In the genomic region with DNA sequence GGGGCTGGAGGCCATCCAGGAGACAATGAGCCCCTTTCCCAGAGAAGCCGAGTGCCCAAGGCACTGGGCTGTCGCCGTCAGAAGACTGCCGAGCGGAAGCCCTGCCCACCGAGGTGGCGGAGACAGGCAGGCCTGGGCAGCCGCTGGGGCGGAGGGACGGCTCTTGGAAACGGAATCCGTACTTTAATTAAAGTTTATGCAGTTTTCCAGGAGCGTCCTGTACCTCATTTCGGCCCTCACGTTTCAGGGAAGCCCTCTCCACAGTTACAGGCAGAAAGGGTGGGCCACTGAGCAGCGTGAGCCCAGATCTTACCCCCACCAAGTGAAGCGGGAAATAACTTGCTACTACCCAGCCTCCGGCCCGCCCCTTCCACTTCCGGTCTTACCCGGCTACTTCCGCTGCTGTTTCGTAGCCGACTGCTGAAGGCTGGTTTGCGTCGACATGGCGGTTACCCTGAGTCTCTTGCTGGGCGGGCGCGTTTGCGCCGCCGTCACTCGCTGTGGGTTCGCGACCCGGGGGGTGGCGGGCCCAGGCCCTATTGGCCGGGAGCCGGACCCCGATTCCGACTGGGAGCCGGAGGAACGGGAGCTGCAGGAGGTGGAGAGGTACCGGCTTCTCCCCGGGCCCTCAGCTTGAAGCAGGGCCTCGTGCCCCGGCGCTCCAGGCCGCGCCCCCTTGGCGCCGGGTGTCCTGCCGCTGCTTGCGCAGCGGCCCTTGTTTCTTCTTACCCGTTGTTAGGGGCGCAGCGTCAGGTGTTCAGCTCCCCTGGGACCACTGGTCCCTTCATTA, we compare ENCODE assay signal across 8 cellular contexts. TPM values are rescaled to one million over a fixed set of nuclear protein-coding genes. Genes with fewer than 3 reads are reported as not detected.
DNase-seq lines count a peak whose midpoint lies in the region; ATAC-seq and TF ChIP-seq lines count a peak whose summit lies in the region.

A gene with protein sequence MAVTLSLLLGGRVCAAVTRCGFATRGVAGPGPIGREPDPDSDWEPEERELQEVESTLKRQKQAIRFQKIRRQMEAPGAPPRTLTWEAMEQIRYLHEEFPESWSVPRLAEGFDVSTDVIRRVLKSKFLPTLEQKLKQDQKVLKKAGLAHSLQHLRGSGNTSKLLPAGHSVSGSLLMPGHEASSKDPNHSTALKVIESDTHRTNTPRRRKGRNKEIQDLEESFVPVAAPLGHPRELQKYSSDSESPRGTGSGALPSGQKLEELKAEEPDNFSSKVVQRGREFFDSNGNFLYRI (plus strand): TSS at position 402 of the 790 bp plus-strand sequence. CDS start 41 bp downstream, at position 443.

- H3K27me3 ChIP-seq in osteoblast (ENCODE audit: insufficient read depth, low read length) (no peaks in the 10 kb centered on the region), testis (no peaks in the 10 kb centered on the region)

- peak; percentile 83 for DNase-seq in GM12864 (ENCODE audit: low read depth)
- peak; percentile 78 for DNase-seq in NCI-H1105 treated with DMSO at 0.1 percent for 48 hours (lab: John Stamatoyannopoulos, UW)
- DNase-seq in SKM-1 treated with dmso at 0.1 percent for 144 hours (lab: John Stamatoyannopoulos, UW; ENCODE audit: unreplicated experiment): peak; percentile 90
- DNase-seq in glutamatergic neuron: peak; percentile 89
- peak; percentile 96 for DNase-seq in osteoblast (ENCODE audit: insufficient read length, low spot score, missing footprints)
- DNase-seq in testis: peak; percentile 97

- H3K4me1 ChIP-seq in osteoblast (ENCODE audit: insufficient read depth, low read length) (peaks cover 33% of the 10 kb centered on the region), testis (peaks cover 35% of the 10 kb centered on the region)

- peak; percentile 93 for ATAC-seq in HG02678 (IDR thresholded peaks at IDR 0.05; ENCODE audit: unreplicated experiment)

- peaks cover 21% of the 10 kb centered on the region for H4K20me1 ChIP-seq in osteoblast (ENCODE audit: insufficient read depth, low read length)

- H3K4me3 ChIP-seq in GM12864 (ENCODE audit: low read depth, low read length) (peak within 1 kb of the TSS; percentile 95), osteoblast (ENCODE audit: insufficient read depth, low read length) (peak within 1 kb of the TSS; percentile 95), testis (peak within 1 kb of the TSS; percentile 78 to 81)

- peak within 1 kb of the TSS; percentile 97 for H3K4me3 Mint-ChIP-seq in activated naive CD8-positive, alpha-beta T cell
- peak within 1 kb of the TSS; percentile 99 for H3K4me3 Mint-ChIP-seq in glutamatergic neuron (ENCODE audit: unreplicated experiment)

- H3K9me3 Mint-ChIP-seq in activated naive CD8-positive, alpha-beta T cell (ENCODE audit: low read depth): no peaks in the 10 kb centered on the region
- peaks cover 5% of the 10 kb centered on the region for H3K9me3 Mint-ChIP-seq in glutamatergic neuron (ENCODE audit: unreplicated experiment)

- H3K27me3 Mint-ChIP-seq in activated naive CD8-positive, alpha-beta T cell: no peaks in the 10 kb centered on the region
- H3K27me3 Mint-ChIP-seq in glutamatergic neuron (ENCODE audit: unreplicated experiment): peaks cover 5% of the 10 kb centered on the region

- no peak for TF ChIP-seq CTCF in GM12864 (IDR thresholded peaks at IDR 0.05; ENCODE audit: low read depth, low read length, missing control alignments)
- TF ChIP-seq CTCF in glutamatergic neuron (IDR thresholded peaks at IDR 0.05; ENCODE audit: partially characterized antibody, unreplicated experiment): no peak
- no peak for TF ChIP-seq CTCF in osteoblast (IDR thresholded peaks at IDR 0.05; ENCODE audit: extremely low read depth, low read depth, low read length)
- no peak for TF ChIP-seq CTCF in testis (IDR thresholded peaks at IDR 0.05)

- H3K9me3 ChIP-seq in osteoblast (ENCODE audit: low read depth, low read length) (no peaks in the 10 kb centered on the region), testis (no peaks in the 10 kb centered on the region)

- TF ChIP-seq POLR2A in testis (IDR thresholded peaks at IDR 0.05): peak; percentile 79

- peak within 1 kb of the TSS; percentile 96 for H3K4me2 ChIP-seq in osteoblast (ENCODE audit: insufficient read depth, low read length)

- H2AFZ ChIP-seq in osteoblast (ENCODE audit: low read length): peak within 1 kb of the TSS; percentile 98

- H3K36me3 Mint-ChIP-seq in activated naive CD8-positive, alpha-beta T cell: peaks cover 4% of the 10 kb centered on the region
- no peaks in the 10 kb centered on the region for H3K36me3 Mint-ChIP-seq in glutamatergic neuron (ENCODE audit: unreplicated experiment)

- H3K27ac ChIP-seq in osteoblast (ENCODE audit: low read depth, low read length) (peak within 1 kb of the TSS; percentile 93), testis (peak within 1 kb of the TSS; percentile 91 to 94)

- peaks cover 21% of the 10 kb centered on the region for H3K36me3 ChIP-seq in osteoblast (ENCODE audit: insufficient read depth, low read length)
- no peaks in the 10 kb centered on the region for H3K36me3 ChIP-seq in testis (ENCODE audit: low read depth, missing control alignments)

- intact Hi-C loops in testis (cut with DNase I; ENCODE audit: low total_unique reads): no loop called here

- H3K4me1 Mint-ChIP-seq in activated naive CD8-positive, alpha-beta T cell (ENCODE audit: low read depth): peaks cover 40% of the 10 kb centered on the region
- peaks cover 13% of the 10 kb centered on the region for H3K4me1 Mint-ChIP-seq in glutamatergic neuron (ENCODE audit: low read depth, unreplicated experiment)

- peak within 1 kb of the TSS; percentile 98 for H3K27ac Mint-ChIP-seq in activated naive CD8-positive, alpha-beta T cell
- H3K27ac Mint-ChIP-seq in glutamatergic neuron (ENCODE audit: unreplicated experiment): peak within 1 kb of the TSS; percentile 98

- WGBS in testis, 2 donors: 0 to 1% methylated on average over 7 to 57 of the region's 59 CpGs

- peaks cover 45% of the 10 kb centered on the region for H3K79me2 ChIP-seq in osteoblast (ENCODE audit: insufficient read depth, low read length)

RNA-seq across cellular contexts. Expression of the gene that starts here (rescaled TPM):
- total RNA-seq in glutamatergic neuron (ENCODE audit: unreplicated experiment): 156 TPM
- 56.0 and 68.4 TPM in 2 replicates for total RNA-seq in osteoblast
- 10 to 100 TPM; 86.1 to 95.6 TPM for total RNA-seq in testis
- 82.9 TPM for polyA plus RNA-seq in testis (ENCODE audit: insufficient read depth, low read depth, low replicate concordance)

Comparison
In these comparisons a context has a peak if more than half of its experiments do, and no peak if none do; other contexts are left out.
1. Peak in every context shown above with its lines: DNase-seq, ATAC-seq, H3K4me3 ChIP-seq and H3K27ac ChIP-seq.